Comparison of ENCODE assay signal across 1 cellular context in the genomic region with DNA sequence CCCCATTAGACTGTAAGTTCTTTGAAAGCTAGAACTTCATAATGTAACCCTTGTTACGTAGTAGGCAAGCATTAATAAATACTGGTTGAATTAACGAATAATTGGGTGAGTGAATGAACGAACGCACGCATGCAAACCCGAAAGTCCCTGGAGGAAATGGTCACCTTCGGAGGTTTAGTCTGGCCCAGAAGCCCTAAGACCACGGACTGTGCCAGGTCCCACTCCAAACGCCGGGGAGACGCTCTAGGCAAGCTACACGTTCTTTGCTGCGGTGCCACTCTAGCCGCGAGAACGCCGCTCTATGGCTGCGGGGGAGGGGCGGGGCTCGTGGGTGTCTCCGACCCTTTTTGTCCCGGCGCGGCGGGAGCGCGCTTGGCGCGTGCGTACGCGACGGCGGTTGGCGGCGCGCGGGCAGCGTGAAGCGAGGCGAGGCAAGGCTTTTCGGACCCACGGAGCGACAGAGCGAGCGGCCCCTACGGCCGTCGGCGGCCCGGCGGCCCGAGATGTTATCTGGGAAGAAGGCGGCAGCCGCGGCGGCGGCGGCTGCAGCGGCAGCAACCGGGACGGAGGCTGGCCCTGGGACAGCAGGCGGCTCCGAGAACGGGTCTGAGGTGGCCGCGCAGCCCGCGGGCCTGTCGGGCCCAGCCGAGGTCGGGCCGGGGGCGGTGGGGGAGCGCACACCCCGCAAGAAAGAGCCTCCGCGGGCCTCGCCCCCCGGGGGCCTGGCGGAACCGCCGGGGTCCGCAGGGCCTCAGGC.
TF ChIP-seq lines count a peak whose summit lies in the region.

A gene (plus strand): TSS at position 375 of the 757 bp plus-strand sequence. CDS start 129 bp downstream, at position 504.

TF ChIP-seq in HEK293, 187 proteins besides CTCF, POLR2A, EP300 and RAD21 (continued from another document and continues in another):
- TF ChIP-seq, protein P1, sequence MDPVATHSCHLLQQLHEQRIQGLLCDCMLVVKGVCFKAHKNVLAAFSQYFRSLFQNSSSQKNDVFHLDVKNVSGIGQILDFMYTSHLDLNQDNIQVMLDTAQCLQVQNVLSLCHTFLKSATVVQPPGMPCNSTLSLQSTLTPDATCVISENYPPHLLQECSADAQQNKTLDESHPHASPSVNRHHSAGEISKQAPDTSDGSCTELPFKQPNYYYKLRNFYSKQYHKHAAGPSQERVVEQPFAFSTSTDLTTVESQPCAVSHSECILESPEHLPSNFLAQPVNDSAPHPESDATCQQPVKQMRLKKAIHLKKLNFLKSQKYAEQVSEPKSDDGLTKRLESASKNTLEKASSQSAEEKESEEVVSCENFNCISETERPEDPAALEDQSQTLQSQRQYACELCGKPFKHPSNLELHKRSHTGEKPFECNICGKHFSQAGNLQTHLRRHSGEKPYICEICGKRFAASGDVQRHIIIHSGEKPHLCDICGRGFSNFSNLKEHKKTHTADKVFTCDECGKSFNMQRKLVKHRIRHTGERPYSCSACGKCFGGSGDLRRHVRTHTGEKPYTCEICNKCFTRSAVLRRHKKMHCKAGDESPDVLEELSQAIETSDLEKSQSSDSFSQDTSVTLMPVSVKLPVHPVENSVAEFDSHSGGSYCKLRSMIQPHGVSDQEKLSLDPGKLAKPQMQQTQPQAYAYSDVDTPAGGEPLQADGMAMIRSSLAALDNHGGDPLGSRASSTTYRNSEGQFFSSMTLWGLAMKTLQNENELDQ (tag by site-specific recombination; IDR thresholded peaks at IDR 0.05; ENCODE audit: low read depth), result no peak
- peak; percentile 74; the same call in 1 of the 2 replicates for TF ChIP-seq KLF7 (tag by site-specific recombination; IDR thresholded peaks at IDR 0.05; ENCODE audit: borderline replicate concordance)
- TF ChIP-seq ZNF132 (tag by site-specific recombination; IDR thresholded peaks at IDR 0.05; ENCODE audit: borderline replicate concordance), result no peak
- TF ChIP-seq, protein P2, sequence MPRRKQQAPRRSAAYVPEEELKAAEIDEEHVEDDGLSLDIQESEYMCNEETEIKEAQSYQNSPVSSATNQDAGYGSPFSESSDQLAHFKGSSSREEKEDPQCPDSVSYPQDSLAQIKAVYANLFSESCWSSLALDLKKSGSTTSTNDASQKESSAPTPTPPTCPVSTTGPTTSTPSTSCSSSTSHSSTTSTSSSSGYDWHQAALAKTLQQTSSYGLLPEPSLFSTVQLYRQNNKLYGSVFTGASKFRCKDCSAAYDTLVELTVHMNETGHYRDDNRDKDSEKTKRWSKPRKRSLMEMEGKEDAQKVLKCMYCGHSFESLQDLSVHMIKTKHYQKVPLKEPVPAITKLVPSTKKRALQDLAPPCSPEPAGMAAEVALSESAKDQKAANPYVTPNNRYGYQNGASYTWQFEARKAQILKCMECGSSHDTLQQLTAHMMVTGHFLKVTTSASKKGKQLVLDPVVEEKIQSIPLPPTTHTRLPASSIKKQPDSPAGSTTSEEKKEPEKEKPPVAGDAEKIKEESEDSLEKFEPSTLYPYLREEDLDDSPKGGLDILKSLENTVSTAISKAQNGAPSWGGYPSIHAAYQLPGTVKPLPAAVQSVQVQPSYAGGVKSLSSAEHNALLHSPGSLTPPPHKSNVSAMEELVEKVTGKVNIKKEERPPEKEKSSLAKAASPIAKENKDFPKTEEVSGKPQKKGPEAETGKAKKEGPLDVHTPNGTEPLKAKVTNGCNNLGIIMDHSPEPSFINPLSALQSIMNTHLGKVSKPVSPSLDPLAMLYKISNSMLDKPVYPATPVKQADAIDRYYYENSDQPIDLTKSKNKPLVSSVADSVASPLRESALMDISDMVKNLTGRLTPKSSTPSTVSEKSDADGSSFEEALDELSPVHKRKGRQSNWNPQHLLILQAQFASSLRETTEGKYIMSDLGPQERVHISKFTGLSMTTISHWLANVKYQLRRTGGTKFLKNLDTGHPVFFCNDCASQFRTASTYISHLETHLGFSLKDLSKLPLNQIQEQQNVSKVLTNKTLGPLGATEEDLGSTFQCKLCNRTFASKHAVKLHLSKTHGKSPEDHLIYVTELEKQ (tag by site-specific recombination; IDR thresholded peaks at IDR 0.05; ENCODE audit: borderline replicate concordance), result peak; percentile 60; the same call in 1 of the 2 replicates
- TF ChIP-seq ZNF560 (tag by site-specific recombination; IDR thresholded peaks at IDR 0.05; ENCODE audit: borderline replicate concordance), result no peak
- peak; percentile 28; the same call in 1 of the 2 replicates for TF ChIP-seq ZNF184 (tag by site-specific recombination; IDR thresholded peaks at IDR 0.05)
- TF ChIP-seq, protein P3, sequence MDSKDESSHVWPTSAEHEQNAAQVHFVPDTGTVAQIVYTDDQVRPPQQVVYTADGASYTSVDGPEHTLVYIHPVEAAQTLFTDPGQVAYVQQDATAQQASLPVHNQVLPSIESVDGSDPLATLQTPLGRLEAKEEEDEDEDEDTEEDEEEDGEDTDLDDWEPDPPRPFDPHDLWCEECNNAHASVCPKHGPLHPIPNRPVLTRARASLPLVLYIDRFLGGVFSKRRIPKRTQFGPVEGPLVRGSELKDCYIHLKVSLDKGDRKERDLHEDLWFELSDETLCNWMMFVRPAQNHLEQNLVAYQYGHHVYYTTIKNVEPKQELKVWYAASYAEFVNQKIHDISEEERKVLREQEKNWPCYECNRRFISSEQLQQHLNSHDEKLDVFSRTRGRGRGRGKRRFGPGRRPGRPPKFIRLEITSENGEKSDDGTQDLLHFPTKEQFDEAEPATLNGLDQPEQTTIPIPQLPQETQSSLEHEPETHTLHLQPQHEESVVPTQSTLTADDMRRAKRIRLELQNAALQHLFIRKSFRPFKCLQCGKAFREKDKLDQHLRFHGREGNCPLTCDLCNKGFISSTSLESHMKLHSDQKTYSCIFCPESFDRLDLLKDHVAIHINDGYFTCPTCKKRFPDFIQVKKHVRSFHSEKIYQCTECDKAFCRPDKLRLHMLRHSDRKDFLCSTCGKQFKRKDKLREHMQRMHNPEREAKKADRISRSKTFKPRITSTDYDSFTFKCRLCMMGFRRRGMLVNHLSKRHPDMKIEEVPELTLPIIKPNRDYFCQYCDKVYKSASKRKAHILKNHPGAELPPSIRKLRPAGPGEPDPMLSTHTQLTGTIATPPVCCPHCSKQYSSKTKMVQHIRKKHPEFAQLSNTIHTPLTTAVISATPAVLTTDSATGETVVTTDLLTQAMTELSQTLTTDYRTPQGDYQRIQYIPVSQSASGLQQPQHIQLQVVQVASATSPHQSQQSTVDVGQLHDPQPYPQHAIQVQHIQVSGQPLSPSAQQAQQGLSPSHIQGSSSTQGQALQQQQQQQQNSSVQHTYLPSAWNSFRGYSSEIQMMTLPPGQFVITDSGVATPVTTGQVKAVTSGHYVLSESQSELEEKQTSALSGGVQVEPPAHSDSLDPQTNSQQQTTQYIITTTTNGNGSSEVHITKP (tag by site-specific recombination; IDR thresholded peaks at IDR 0.05), result peak; percentile 92
- no peak for TF ChIP-seq ZNF791 (tag by site-specific recombination; IDR thresholded peaks at IDR 0.05)
- peak; percentile 97 for TF ChIP-seq ZXDB (tag by site-specific recombination; IDR thresholded peaks at IDR 0.05)
- TF ChIP-seq KLF10 (tag by site-specific recombination; IDR thresholded peaks at IDR 0.05), result peak; percentile 82
- TF ChIP-seq, protein P4, sequence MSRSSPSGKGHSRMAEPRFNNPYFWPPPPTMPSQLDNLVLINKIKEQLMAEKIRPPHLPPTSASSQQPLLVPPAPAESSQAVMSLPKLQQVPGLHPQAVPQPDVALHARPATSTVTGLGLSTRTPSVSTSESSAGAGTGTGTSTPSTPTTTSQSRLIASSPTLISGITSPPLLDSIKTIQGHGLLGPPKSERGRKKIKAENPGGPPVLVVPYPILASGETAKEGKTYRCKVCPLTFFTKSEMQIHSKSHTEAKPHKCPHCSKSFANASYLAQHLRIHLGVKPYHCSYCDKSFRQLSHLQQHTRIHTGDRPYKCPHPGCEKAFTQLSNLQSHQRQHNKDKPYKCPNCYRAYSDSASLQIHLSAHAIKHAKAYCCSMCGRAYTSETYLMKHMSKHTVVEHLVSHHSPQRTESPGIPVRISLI (tag by site-specific recombination; IDR thresholded peaks at IDR 0.05), result peak; percentile 77; the same call in 1 of the 2 replicates
- TF ChIP-seq ZNF24 (tag by site-specific recombination; IDR thresholded peaks at IDR 0.05), result peak; percentile 96
- TF ChIP-seq ZNF292 (tag by site-specific recombination; IDR thresholded peaks at IDR 0.05; ENCODE audit: borderline replicate concordance, low read depth), result no peak
- TF ChIP-seq, protein P5, sequence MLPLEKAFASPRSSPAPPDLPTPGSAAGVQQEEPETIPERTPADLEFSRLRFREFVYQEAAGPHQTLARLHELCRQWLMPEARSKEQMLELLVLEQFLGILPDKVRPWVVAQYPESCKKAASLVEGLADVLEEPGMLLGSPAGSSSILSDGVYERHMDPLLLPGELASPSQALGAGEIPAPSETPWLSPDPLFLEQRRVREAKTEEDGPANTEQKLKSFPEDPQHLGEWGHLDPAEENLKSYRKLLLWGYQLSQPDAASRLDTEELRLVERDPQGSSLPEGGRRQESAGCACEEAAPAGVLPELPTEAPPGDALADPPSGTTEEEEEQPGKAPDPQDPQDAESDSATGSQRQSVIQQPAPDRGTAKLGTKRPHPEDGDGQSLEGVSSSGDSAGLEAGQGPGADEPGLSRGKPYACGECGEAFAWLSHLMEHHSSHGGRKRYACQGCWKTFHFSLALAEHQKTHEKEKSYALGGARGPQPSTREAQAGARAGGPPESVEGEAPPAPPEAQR (tag by site-specific recombination; IDR thresholded peaks at IDR 0.05), result peak; percentile 91
- TF ChIP-seq ZNF792 (tag by site-specific recombination; IDR thresholded peaks at IDR 0.05), result no peak
- peak; percentile 88 for TF ChIP-seq ZSCAN23 (tag by site-specific recombination; IDR thresholded peaks at IDR 0.05)
- no peak for TF ChIP-seq GLI2 (tag by site-specific recombination; IDR thresholded peaks at IDR 0.05; ENCODE audit: borderline replicate concordance, low read depth)
- TF ChIP-seq SP2 (tag by site-specific recombination; IDR thresholded peaks at IDR 0.05), result peak; percentile 65
- no peak for TF ChIP-seq ZNF302 (tag by site-specific recombination; IDR thresholded peaks at IDR 0.05; ENCODE audit: low read depth)
- peak; percentile 67 for TF ChIP-seq ZBTB48 (tag by site-specific recombination; IDR thresholded peaks at IDR 0.05)
- no peak for TF ChIP-seq MYNN (tag by site-specific recombination; IDR thresholded peaks at IDR 0.05; ENCODE audit: borderline replicate concordance)
- TF ChIP-seq, protein P6, sequence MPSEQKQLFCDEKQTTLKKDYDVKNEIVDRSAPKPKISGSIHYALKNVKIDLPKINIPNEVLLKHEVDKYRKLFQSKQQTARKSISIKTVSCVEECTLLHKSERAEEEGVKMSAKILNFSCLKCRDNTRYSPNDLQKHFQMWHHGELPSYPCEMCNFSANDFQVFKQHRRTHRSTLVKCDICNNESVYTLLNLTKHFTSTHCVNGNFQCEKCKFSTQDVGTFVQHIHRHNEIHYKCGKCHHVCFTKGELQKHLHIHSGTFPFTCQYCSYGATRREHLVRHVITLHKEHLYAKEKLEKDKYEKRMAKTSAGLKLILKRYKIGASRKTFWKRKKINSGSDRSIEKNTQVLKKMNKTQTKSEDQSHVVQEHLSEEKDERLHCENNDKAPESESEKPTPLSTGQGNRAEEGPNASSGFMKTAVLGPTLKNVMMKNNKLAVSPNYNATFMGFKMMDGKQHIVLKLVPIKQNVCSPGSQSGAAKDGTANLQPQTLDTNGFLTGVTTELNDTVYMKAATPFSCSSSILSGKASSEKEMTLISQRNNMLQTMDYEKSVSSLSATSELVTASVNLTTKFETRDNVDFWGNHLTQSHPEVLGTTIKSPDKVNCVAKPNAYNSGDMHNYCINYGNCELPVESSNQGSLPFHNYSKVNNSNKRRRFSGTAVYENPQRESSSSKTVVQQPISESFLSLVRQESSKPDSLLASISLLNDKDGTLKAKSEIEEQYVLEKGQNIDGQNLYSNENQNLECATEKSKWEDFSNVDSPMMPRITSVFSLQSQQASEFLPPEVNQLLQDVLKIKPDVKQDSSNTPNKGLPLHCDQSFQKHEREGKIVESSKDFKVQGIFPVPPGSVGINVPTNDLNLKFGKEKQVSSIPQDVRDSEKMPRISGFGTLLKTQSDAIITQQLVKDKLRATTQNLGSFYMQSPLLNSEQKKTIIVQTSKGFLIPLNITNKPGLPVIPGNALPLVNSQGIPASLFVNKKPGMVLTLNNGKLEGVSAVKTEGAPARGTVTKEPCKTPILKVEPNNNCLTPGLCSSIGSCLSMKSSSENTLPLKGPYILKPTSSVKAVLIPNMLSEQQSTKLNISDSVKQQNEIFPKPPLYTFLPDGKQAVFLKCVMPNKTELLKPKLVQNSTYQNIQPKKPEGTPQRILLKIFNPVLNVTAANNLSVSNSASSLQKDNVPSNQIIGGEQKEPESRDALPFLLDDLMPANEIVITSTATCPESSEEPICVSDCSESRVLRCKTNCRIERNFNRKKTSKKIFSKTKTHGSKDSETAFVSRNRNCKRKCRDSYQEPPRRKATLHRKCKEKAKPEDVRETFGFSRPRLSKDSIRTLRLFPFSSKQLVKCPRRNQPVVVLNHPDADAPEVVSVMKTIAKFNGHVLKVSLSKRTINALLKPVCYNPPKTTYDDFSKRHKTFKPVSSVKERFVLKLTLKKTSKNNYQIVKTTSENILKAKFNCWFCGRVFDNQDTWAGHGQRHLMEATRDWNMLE (tag by site-specific recombination; conservative IDR thresholded peaks at IDR 0.05; ENCODE audit: low read depth), result peak; percentile 73
- peak; percentile 85 for TF ChIP-seq ZNF2 (tag by site-specific recombination; IDR thresholded peaks at IDR 0.05)
- TF ChIP-seq ZNF354C (tag by site-specific recombination; IDR thresholded peaks at IDR 0.05; ENCODE audit: borderline replicate concordance, low read depth), result no peak
- no peak; the same call in 1 of the 2 replicates for TF ChIP-seq SCRT2 (tag by site-specific recombination; IDR thresholded peaks at IDR 0.05)
- peak; percentile 58 for TF ChIP-seq GLIS1 (tag by site-specific recombination; IDR thresholded peaks at IDR 0.05)
- no peak for TF ChIP-seq SETDB1 (IDR thresholded peaks at IDR 0.05; ENCODE audit: insufficient read length, low read length)
- TF ChIP-seq ZNF549 (tag by site-specific recombination; IDR thresholded peaks at IDR 0.05), result 0 out of 2 replicates have a peak, but pooled peaks have one; percentile 30
- TF ChIP-seq, protein P7, sequence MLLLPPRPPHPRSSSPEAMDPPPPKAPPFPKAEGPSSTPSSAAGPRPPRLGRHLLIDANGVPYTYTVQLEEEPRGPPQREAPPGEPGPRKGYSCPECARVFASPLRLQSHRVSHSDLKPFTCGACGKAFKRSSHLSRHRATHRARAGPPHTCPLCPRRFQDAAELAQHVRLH (tag by site-specific recombination; IDR thresholded peaks at IDR 0.05), result peak; percentile 77
- no peak for TF ChIP-seq ZNF473 (tag by site-specific recombination; IDR thresholded peaks at IDR 0.05)
- TF ChIP-seq ZEB2 (tag by site-specific recombination; IDR thresholded peaks at IDR 0.05), result peak; percentile 97
- peak; percentile 37; the same call in 1 of the 2 replicates for TF ChIP-seq ZNF596 (tag by site-specific recombination; IDR thresholded peaks at IDR 0.05)
- TF ChIP-seq GLIS2 (tag by site-specific recombination; IDR thresholded peaks at IDR 0.05), result no peak
- no peak for TF ChIP-seq ZNF768 (tag by site-specific recombination; IDR thresholded peaks at IDR 0.05)
- TF ChIP-seq SP3 (tag by site-specific recombination; IDR thresholded peaks at IDR 0.05), result peak; percentile 77
- TF ChIP-seq SCRT1 (tag by site-specific recombination; IDR thresholded peaks at IDR 0.05; ENCODE audit: borderline replicate concordance), result no peak
- TF ChIP-seq GLI4 (tag by site-specific recombination; IDR thresholded peaks at IDR 0.05), result no peak
- TF ChIP-seq ZNF658 (tag by site-specific recombination; IDR thresholded peaks at IDR 0.05), result no peak
- no peak for TF ChIP-seq ZNF670 (tag by site-specific recombination; IDR thresholded peaks at IDR 0.05; ENCODE audit: low read depth)
- TF ChIP-seq ZSCAN30 (tag by site-specific recombination; IDR thresholded peaks at IDR 0.05), result peak; percentile 87
- no peak for TF ChIP-seq ZBTB1 (tag by site-specific recombination; IDR thresholded peaks at IDR 0.05)
